30 cellular contexts compared by ENCODE assay signal in genomic region chr11:3662856-3663255, GRCh38. TPM values are rescaled to one million over a fixed set of nuclear protein-coding genes. Genes with fewer than 3 reads are reported as not detected.
DNase-seq lines count a peak whose midpoint lies in the region; ATAC-seq, FAIRE-seq and TF ChIP-seq lines count a peak whose summit lies in the region.
"Had no signal": no experiment of that assay in that cellular context is flagged by ENCODE, and none has a peak within 500 bp of the region (broad histone marks: within the 10 kb centered on the region; RNA-seq: fewer than 3 reads in every experiment).

No MANE protein-coding gene starts in this region.

- FAIRE-seq in K562 (lab: Jason Lieb, UNC), result no peak
- FAIRE-seq: A204.1, GM12878, GM19239 had no signal

- H3K4me3 ChIP-seq in HCT116 (replicated peaks in 1 of 2; ENCODE audit: low read depth in 1 of 2, low read length in 2 of 2), result no peak overlapping the region
- H3K4me3 ChIP-seq in K562, result no peak overlapping the region
- no peak overlapping the region for H3K4me3 ChIP-seq in trophoblast cell (ENCODE audit: low read depth, low read length)
- H3K4me3 ChIP-seq: BLaER1, GM12878 had no signal

- H3K4me3 Mint-ChIP-seq in stimulated activated naive CD8-positive, alpha-beta T cell treated with anti-CD3 and anti-CD28 coated beads, Interleukin-15, amount 100 ng/mL, for 72 hours, result no peak overlapping the region
- H3K4me3 Mint-ChIP-seq: CD14-positive monocyte; CD4-positive, alpha-beta memory T cell; CD4-positive, CD25-positive, alpha-beta regulatory T cell; CD8-positive, alpha-beta memory T cell had no signal

- H4K8ac ChIP-seq in trophoblast cell (ENCODE audit: low read depth, low read length), result no peak overlapping the region

- H3K9me3 ChIP-seq in HCT116 (ENCODE audit: control insufficient read depth in 1 of 2, insufficient read depth in 1 of 2, low read depth in 1 of 2, low read length in 2 of 2) (no peaks in the 10 kb centered on the region), K562 (replicated peaks; ENCODE audit: control insufficient read depth, insufficient read depth, low read depth, low read length) (no peaks in the 10 kb centered on the region), trophoblast cell (ENCODE audit: insufficient read depth, low read depth, low read length) (peaks cover 6% of the 10 kb centered on the region)
- H3K9me3 ChIP-seq: BE2C, BLaER1 had no signal

- no peaks in the 10 kb centered on the region for H3K9me2 ChIP-seq in HCT116 (ENCODE audit: insufficient read depth)

- RAD21 ChIA-PET in HCT116 (lab: Charles Lee; ENCODE audit: low non-redundant PET in 1 of 2, low total read pairs in 2 of 2, uncharacterized antibody in 2 of 2, unreplicated experiment in 2 of 2), result no interaction called here

- no peak overlapping the region for H2BK5ac ChIP-seq in trophoblast cell (ENCODE audit: low read depth, low read length, poor library complexity)

- no peak overlapping the region for H3K14ac ChIP-seq in trophoblast cell (ENCODE audit: low read length)

- POLR2A ChIA-PET in HCT116 (lab: Charles Lee) (no interaction called here), K562 (lab: Yijun Ruan, JAX) (interaction anchor here (0.7 kb wide), 1 partner anchor 21 kb away, joined by 3 read pairs; no protein-coding TSS in a partner anchor)

- H3K79me2 ChIP-seq in HCT116 (ENCODE audit: insufficient read depth, low read length) (no peaks in the 10 kb centered on the region), K562 (ENCODE audit: control insufficient read depth, insufficient read depth, low read length) (no peaks in the 10 kb centered on the region), trophoblast cell (ENCODE audit: control insufficient read depth, insufficient read depth, low read length, poor library complexity) (no peaks in the 10 kb centered on the region)

- no peak overlapping the region for H2BK120ac ChIP-seq in trophoblast cell (ENCODE audit: insufficient read depth, low read length, poor library complexity)

- H3K27ac ChIP-seq in HCT116 (ENCODE audit: low read depth, low read length) (no peak overlapping the region), K562 (ENCODE audit: extremely low read depth, low read depth, low read length) (no peak overlapping the region), trophoblast cell (ENCODE audit: low read depth, low read length) (no peak overlapping the region)
- H3K27ac ChIP-seq: BLaER1 had no signal

- TF ChIP-seq CTCF in HCT116 (IDR thresholded peaks at IDR 0.05 in 2 of 3, conservative IDR thresholded peaks at IDR 0.05 in 1 of 3; ENCODE audit: borderline replicate concordance in 1 of 3, insufficient read depth in 1 of 3, low read depth in 2 of 3, low read length in 2 of 3), result no peak
- TF ChIP-seq CTCF in K562 (IDR thresholded peaks at IDR 0.05 in 2 of 3, conservative IDR thresholded peaks at IDR 0.05 in 1 of 3; ENCODE audit: insufficient read depth in 2 of 3, low read depth in 1 of 3, low read length in 3 of 3), result no peak

- H3K9me3 Mint-ChIP-seq in stimulated activated naive CD8-positive, alpha-beta T cell treated with anti-CD3 and anti-CD28 coated beads, Interleukin-15, amount 100 ng/mL, for 72 hours, result no peaks in the 10 kb centered on the region
- H3K9me3 Mint-ChIP-seq: CD14-positive monocyte; CD4-positive, alpha-beta memory T cell; CD8-positive, alpha-beta memory T cell had no signal

- no peaks in the 10 kb centered on the region for H3K27me3 Mint-ChIP-seq in stimulated activated naive CD8-positive, alpha-beta T cell treated with anti-CD3 and anti-CD28 coated beads, Interleukin-15, amount 100 ng/mL, for 72 hours

- no peak overlapping the region for H2AFZ ChIP-seq in HCT116 (ENCODE audit: low read depth, low read length, poor library complexity, severe bottlenecking)
- no peak overlapping the region for H2AFZ ChIP-seq in K562 (ENCODE audit: low read depth, low read length)
- H2AFZ ChIP-seq in trophoblast cell (ENCODE audit: insufficient read depth, low read length, poor library complexity), result no peak overlapping the region

- no peak for DNase-seq in HCT116 (ENCODE audit: low read depth, low spot score)
- DNase-seq in K562 (ENCODE audit: extremely low read depth in 1 of 4, low spot score in 3 of 4), result no peak
- DNase-seq in trophoblast cell, result peak; percentile 7 to 36
- no peak for DNase-seq in stimulated activated naive CD8-positive, alpha-beta T cell treated with anti-CD3 and anti-CD28 coated beads, Interleukin-15, amount 100 ng/mL, for 72 hours
- DNase-seq in SIG-M5 treated with dmso at 0.1 percent for 504 hours (lab: John Stamatoyannopoulos, UW; ENCODE audit: unreplicated experiment), result no peak
- DNase-seq in cerebellum (ENCODE audit: low spot score), result no peak
- DNase-seq: 8988T; ACHN; BE2C; C1 segment of cervical spinal cord; CD4-positive, alpha-beta memory T cell; CD4-positive, CD25-positive, alpha-beta regulatory T cell; CD8-positive, alpha-beta memory T cell; COR-L47; DMS 273 treated with DMSO at 0.1 percent for 48 hours; DMS153; DMS53; DMS79; DND-41; EL; GDM1 had no signal

- H2BK12ac ChIP-seq in trophoblast cell (ENCODE audit: low read length), result no peak overlapping the region

- H3K27me3 ChIP-seq in HCT116 (ENCODE audit: insufficient read depth, low read length) (no peaks in the 10 kb centered on the region), K562 (ENCODE audit: control insufficient read depth in 2 of 2, insufficient read depth in 2 of 2, low read length in 2 of 2) (peaks cover 15 to 31% of the 10 kb centered on the region in 2 experiments), trophoblast cell (ENCODE audit: insufficient read depth, low read length) (no peaks in the 10 kb centered on the region)
- H3K27me3 ChIP-seq: BE2C, BLaER1 had no signal

- in situ Hi-C loops in K562 (cut with MboI), result no loop called here

- TF ChIP-seq EP300 in K562 (IDR thresholded peaks at IDR 0.05; ENCODE audit: low read length), result no peak

- no peaks in the 10 kb centered on the region for H4K20me1 ChIP-seq in HCT116 (ENCODE audit: insufficient read depth)
- peaks cover 7% of the 10 kb centered on the region; the same call in 1 of the 2 replicates for H4K20me1 ChIP-seq in K562 (replicated peaks; ENCODE audit: control insufficient read depth, insufficient read depth, low read length)
- H4K20me1 ChIP-seq: BLaER1 had no signal

- TF ChIP-seq POLR2A in HCT116 (IDR thresholded peaks at IDR 0.05; ENCODE audit: borderline replicate concordance, extremely low read depth, insufficient read depth, insufficient read length), result no peak
- TF ChIP-seq POLR2A in K562 (conservative IDR thresholded peaks at IDR 0.05), result no peak

- intact Hi-C loops in HCT116 (cut with micrococcal nuclease) (no loop called here), K562 (cut with micrococcal nuclease) (no loop called here)

- no peaks in the 10 kb centered on the region for H3K9me1 ChIP-seq in K562 (ENCODE audit: control insufficient read depth, insufficient read depth, low read length)

- BruUV-seq in HCT116 (replicated peaks; lab: Mats Ljungman, UMichigan), result TSS peak; percentile 23
- no TSS peak for BruUV-seq in K562 (replicated peaks; lab: Mats Ljungman, UMichigan)

- H3K18ac ChIP-seq in trophoblast cell (ENCODE audit: low read length), result no peak overlapping the region

- no peak overlapping the region for H2AK5ac ChIP-seq in trophoblast cell (ENCODE audit: low read length)

- H3K4me1 Mint-ChIP-seq in stimulated activated naive CD8-positive, alpha-beta T cell treated with anti-CD3 and anti-CD28 coated beads, Interleukin-15, amount 100 ng/mL, for 72 hours, result no peaks in the 10 kb centered on the region
- H3K4me1 Mint-ChIP-seq: CD4-positive, CD25-positive, alpha-beta regulatory T cell; CD8-positive, alpha-beta memory T cell had no signal

- H3K9ac ChIP-seq in HCT116 (ENCODE audit: low read length) (no peak overlapping the region), K562 (ENCODE audit: insufficient read depth in 1 of 2, low read depth in 2 of 2, low read length in 2 of 2) (no peak overlapping the region), trophoblast cell (ENCODE audit: low read length) (no peak overlapping the region)
- H3K9ac ChIP-seq: BLaER1 had no signal

- no peaks in the 10 kb centered on the region for H3K79me1 ChIP-seq in trophoblast cell (ENCODE audit: low read length)

- no peak overlapping the region for H3K23ac ChIP-seq in trophoblast cell (ENCODE audit: low read length)

- H3K27ac Mint-ChIP-seq in stimulated activated naive CD8-positive, alpha-beta T cell treated with anti-CD3 and anti-CD28 coated beads, Interleukin-15, amount 100 ng/mL, for 72 hours, result peak overlapping the region in 1 of 2 donors; percentile 64
- H3K27ac Mint-ChIP-seq: CD4-positive, CD25-positive, alpha-beta regulatory T cell had no signal

- TF ChIP-seq RAD21 in HCT116 (IDR thresholded peaks at IDR 0.05; ENCODE audit: low read depth) (no peak), K562 (CRISPR knock-in tag; conservative IDR thresholded peaks at IDR 0.05 in 1 of 2, IDR thresholded peaks at IDR 0.05 in 1 of 2) (no peak)

- CTCF ChIA-PET in HCT116 (lab: Charles Lee), result no interaction called here
- CTCF ChIA-PET in K562 (lab: Yijun Ruan, JAX; ENCODE audit: low intra/inter-chr PET ratio), result no interaction called here

- no peak overlapping the region for H3K4ac ChIP-seq in trophoblast cell (ENCODE audit: low read depth, low read length)

- H4K91ac ChIP-seq in trophoblast cell (ENCODE audit: low read depth, low read length), result no peak overlapping the region

- H3K4me2 ChIP-seq in HCT116 (ENCODE audit: low read length) (no peak overlapping the region), K562 (ENCODE audit: insufficient read depth, low read length) (no peak overlapping the region), trophoblast cell (ENCODE audit: low read length) (no peak overlapping the region)
- H3K4me2 ChIP-seq: BLaER1 had no signal

- no peak for ATAC-seq in HCT116
- ATAC-seq in K562, result no peak
- no peak for ATAC-seq in stimulated activated naive CD8-positive, alpha-beta T cell treated with anti-CD3 and anti-CD28 coated beads, Interleukin-15, amount 100 ng/mL, for 72 hours
- ATAC-seq: GM12878 had no signal

- no peaks in the 10 kb centered on the region for H3K4me1 ChIP-seq in HCT116 (ENCODE audit: control insufficient read depth in 1 of 2, insufficient read depth in 2 of 2, low read length in 2 of 2)
- H3K4me1 ChIP-seq in K562 (replicated peaks in 1 of 2; ENCODE audit: control insufficient read depth in 2 of 2, insufficient read depth in 2 of 2, low read length in 2 of 2), result peaks cover 0 to 21% of the 10 kb centered on the region in 2 experiments; a peak in 2 of 5 replicates
- no peaks in the 10 kb centered on the region for H3K4me1 ChIP-seq in trophoblast cell (ENCODE audit: control insufficient read depth in 1 of 2, insufficient read depth in 2 of 2, low read length in 2 of 2)
- H3K4me1 ChIP-seq: BE2C, BLaER1 had no signal

- H3K36me3 ChIP-seq in HCT116 (ENCODE audit: control insufficient read depth in 1 of 2, insufficient read depth in 2 of 2, low read length in 2 of 2), result no peaks in the 10 kb centered on the region; a peak in 1 of 4 replicates
- H3K36me3 ChIP-seq in K562 (ENCODE audit: control insufficient read depth, insufficient read depth, low read length), result peaks cover 12% of the 10 kb centered on the region; the same call in 1 of the 3 replicates
- H3K36me3 ChIP-seq in trophoblast cell (ENCODE audit: control insufficient read depth in 1 of 2, insufficient read depth in 2 of 2, low read length in 2 of 2), result peaks cover 30 to 37% of the 10 kb centered on the region in 2 experiments
- H3K36me3 ChIP-seq: BE2C had no signal

- H4K12ac ChIP-seq in trophoblast cell (ENCODE audit: low read depth, low read length), result no peak overlapping the region

RNA-seq across cellular contexts. Expression of gene CHRNA10, which starts 8.3 kb away (rescaled TPM):
- total RNA-seq in HCT116 (2021; ENCODE audit: unreplicated experiment) (3.0 TPM), K562 (2014; rRNA removed) (0.82 and 0.90 TPM in 2 replicates), K562 (2014; rRNA removed; fragmentation: Illumina TruSeq; extraction: Trizol) (0.65 and 0.67 TPM in 2 replicates), K562 (2015; rRNA removed; fragmentation: Illumina TruSeq; extraction: Trizol) (1.8 and 1.9 TPM in 2 replicates), K562 (2021) (1.4 and 1.5 TPM in 2 replicates), cerebellum (1.8 TPM)
- polyA plus RNA-seq in HCT116 (2012), result 0.55 and 1.1 TPM in 2 replicates
- 4.6 and 11.8 TPM in 2 replicates for total RNA-seq in K562 (2011; cell fraction: chromatin; rRNA removed; ENCODE audit: low replicate concordance)
- 5.3 and 6.8 TPM in 2 replicates for total RNA-seq in K562 (2011; cell fraction: nucleolus; rRNA removed)
- total RNA-seq in K562 (2011; cell fraction: nucleoplasm; rRNA removed), result 6.5 and 9.2 TPM in 2 replicates
- polyA plus RNA-seq in K562 (2011; rRNA removed) (0.81 and 1.3 TPM in 2 replicates), K562 (2014; fragmentation: Illumina TruSeq; extraction: Trizol) (0.67 and 0.79 TPM in 2 replicates), K562 (2014; fragmentation: Nextera tagmentation; extraction: Ambion mirVana) (under 1 TPM; 0.35 to 0.42 TPM), K562 (2014; rRNA removed) (1.7 and 2.3 TPM in 2 replicates)
- polyA plus RNA-seq in K562 (2011; cell fraction: cytosol; rRNA removed), result 1.1 TPM in 2 replicates
- 4.6 and 8.1 TPM in 2 replicates for polyA plus RNA-seq in K562 (2011; cell fraction: nucleus; rRNA removed)
- polyA plus RNA-seq in K562 (2012), result 0.70 and 1.3 TPM in 2 replicates
- 0.63 and 0.90 TPM in 2 replicates for polyA minus RNA-seq in K562 (2011; rRNA and poly(A)+ RNA removed)
- polyA minus RNA-seq in K562 (2011; cell fraction: cytosol; rRNA and poly(A)+ RNA removed), result not detected in 2 replicates
- 2.2 and 3.6 TPM in 2 replicates for polyA minus RNA-seq in K562 (2011; cell fraction: nucleus; rRNA and poly(A)+ RNA removed)
- polyA plus RNA-seq in trophoblast cell (2013), result 0.63 and 0.72 TPM in 2 replicates
- polyA plus RNA-seq: CD14-positive monocyte had no signal

RNA-seq across cellular contexts. Expression of gene ART1, which starts 17.9 kb away (rescaled TPM):
- not detected for total RNA-seq in HCT116 (2021; ENCODE audit: unreplicated experiment)
- polyA plus RNA-seq in HCT116 (2012), result not detected in 2 replicates
- total RNA-seq in K562 (2011; cell fraction: chromatin; rRNA removed; ENCODE audit: low replicate concordance), result not detected in 2 replicates
- total RNA-seq in K562 (2011; cell fraction: nucleolus; rRNA removed), result not detected in 2 replicates
- total RNA-seq in K562 (2011; cell fraction: nucleoplasm; rRNA removed), result not detected in 2 replicates
- not detected in 2 replicates for total RNA-seq in K562 (2014; rRNA removed)
- total RNA-seq in K562 (2014; rRNA removed; fragmentation: Illumina TruSeq; extraction: Trizol), result not detected in 2 replicates
- total RNA-seq in K562 (2015; rRNA removed; fragmentation: Illumina TruSeq; extraction: Trizol), result not detected in 2 replicates
- total RNA-seq in K562 (2021), result not detected in 2 replicates
- polyA plus RNA-seq in K562 (2011; rRNA removed), result not detected in 2 replicates
- not detected in 2 replicates for polyA plus RNA-seq in K562 (2011; cell fraction: cytosol; rRNA removed)
- not detected in 2 replicates for polyA plus RNA-seq in K562 (2011; cell fraction: nucleus; rRNA removed)
- not detected in 2 replicates for polyA plus RNA-seq in K562 (2012)
- not detected in 2 replicates for polyA plus RNA-seq in K562 (2014; fragmentation: Illumina TruSeq; extraction: Trizol)
- polyA plus RNA-seq in K562 (2014; fragmentation: Nextera tagmentation; extraction: Ambion mirVana), result not detected
- polyA plus RNA-seq in K562 (2014; rRNA removed), result not detected in 2 replicates
- not detected in 2 replicates for polyA minus RNA-seq in K562 (2011; rRNA and poly(A)+ RNA removed)
- not detected in 2 replicates for polyA minus RNA-seq in K562 (2011; cell fraction: cytosol; rRNA and poly(A)+ RNA removed)
- polyA minus RNA-seq in K562 (2011; cell fraction: nucleus; rRNA and poly(A)+ RNA removed), result not detected in 2 replicates
- not detected in 2 replicates for polyA plus RNA-seq in trophoblast cell (2013)
- not detected for total RNA-seq in cerebellum
- total RNA-seq: A673; CD4-positive, alpha-beta memory T cell; CD4-positive, CD25-positive, alpha-beta regulatory T cell; CD8-positive, alpha-beta memory T cell; Daoy; G401; GM12878 had no signal
- polyA plus RNA-seq: AG04450; CD14-positive monocyte; CD4-positive, alpha-beta memory T cell; CD4-positive, CD25-positive, alpha-beta regulatory T cell; CD8-positive, alpha-beta memory T cell; GM12878 had no signal

RNA-seq across cellular contexts. Expression of gene ART5, which starts 21.1 kb away (rescaled TPM):
- 5.6 TPM for total RNA-seq in HCT116 (2021; ENCODE audit: unreplicated experiment)
- 2.5 and 3.7 TPM in 2 replicates for polyA plus RNA-seq in HCT116 (2012)
- total RNA-seq in K562 (2011; cell fraction: chromatin; rRNA removed; ENCODE audit: low replicate concordance), result 0.58 TPM in 1 of 2 replicates, not detected in the other
- total RNA-seq in K562 (2011; cell fraction: nucleolus; rRNA removed), result 0.83 and 1.2 TPM in 2 replicates
- 0.51 and 1.5 TPM in 2 replicates for total RNA-seq in K562 (2011; cell fraction: nucleoplasm; rRNA removed)
- total RNA-seq in K562 (2014; rRNA removed), result 0.49 and 0.50 TPM in 2 replicates
- total RNA-seq in K562 (2014; rRNA removed; fragmentation: Illumina TruSeq; extraction: Trizol), result 0.33 TPM in 1 of 2 replicates, not detected in the other
- total RNA-seq in K562 (2015; rRNA removed; fragmentation: Illumina TruSeq; extraction: Trizol), result 0.25 and 0.26 TPM in 2 replicates
- total RNA-seq in K562 (2021), result 0.29 and 0.38 TPM in 2 replicates
- polyA plus RNA-seq in K562 (2011; rRNA removed), result 0.57 and 0.59 TPM in 2 replicates
- polyA plus RNA-seq in K562 (2011; cell fraction: cytosol; rRNA removed), result 0.46 and 0.61 TPM in 2 replicates
- 0.75 and 1.8 TPM in 2 replicates for polyA plus RNA-seq in K562 (2011; cell fraction: nucleus; rRNA removed)
- polyA plus RNA-seq in K562 (2012), result 0.23 and 0.25 TPM in 2 replicates
- polyA plus RNA-seq in K562 (2014; fragmentation: Illumina TruSeq; extraction: Trizol), result 0.13 and 0.17 TPM in 2 replicates
- under 1 TPM; 0.08 TPM for polyA plus RNA-seq in K562 (2014; fragmentation: Nextera tagmentation; extraction: Ambion mirVana)
- polyA plus RNA-seq in K562 (2014; rRNA removed), result 0.28 and 0.53 TPM in 2 replicates
- not detected in 2 replicates for polyA minus RNA-seq in K562 (2011; rRNA and poly(A)+ RNA removed)
- polyA minus RNA-seq in K562 (2011; cell fraction: cytosol; rRNA and poly(A)+ RNA removed), result not detected in 2 replicates
- polyA minus RNA-seq in K562 (2011; cell fraction: nucleus; rRNA and poly(A)+ RNA removed), result not detected in 2 replicates
- 0.59 and 0.65 TPM in 2 replicates for polyA plus RNA-seq in trophoblast cell (2013)
- not detected for total RNA-seq in cerebellum
- total RNA-seq: A673; CD4-positive, alpha-beta memory T cell; CD4-positive, CD25-positive, alpha-beta regulatory T cell; CD8-positive, alpha-beta memory T cell; GM12878 had no signal
- polyA plus RNA-seq: CD14-positive monocyte; CD4-positive, alpha-beta memory T cell; CD4-positive, CD25-positive, alpha-beta regulatory T cell; CD8-positive, alpha-beta memory T cell had no signal

Comparison
In these comparisons a context has a peak if more than half of its experiments do, and no peak if none do; other contexts are left out.
1. DNase-seq: peak in trophoblast cell (2 of 2); none in HCT116 (single experiment), K562 (0 of 4), stimulated activated naive CD8-positive, alpha-beta T cell treated with anti-CD3 and anti-CD28 coated beads, Interleukin-15, amount 100 ng/mL, for 72 hours (0 of 2), SIG-M5 treated with dmso at 0.1 percent for 504 hours (single experiment) and cerebellum (single experiment).